In genomic region chr3:14890470-14890869, GRCh38 we compare ENCODE assay signal across 12 cellular contexts. TPM values are rescaled to one million over a fixed set of nuclear protein-coding genes. Genes with fewer than 3 reads are reported as not detected.
DNase-seq lines count a peak whose midpoint lies in the region; ATAC-seq and TF ChIP-seq lines count a peak whose summit lies in the region.
"Had no signal": no experiment of that assay in that cellular context is flagged by ENCODE, and none has a peak within 500 bp of the region (broad histone marks: within the 10 kb centered on the region; RNA-seq: fewer than 3 reads in every experiment).

No MANE protein-coding gene starts in this region.

- peak; percentile 36 for DNase-seq in GM23248
- DNase-seq in RKO (ENCODE audit: low spot score): peak; percentile 20
- DNase-seq in sciatic nerve (ENCODE audit: low spot score): no peak
- no peak for DNase-seq in tibial nerve (ENCODE audit: low spot score in 2 of 2)
- DNase-seq in stimulated activated CD4-positive, alpha-beta T cell treated with anti-CD3 and anti-CD28 coated beads, Interleukin-2, amount 100 ng/mL, for 24 hours: no peak
- no peak for DNase-seq in T-helper 9 cell
- DNase-seq: NCI-H1092, NCI-H2171 treated with DMSO at 0.1 percent for 48 hours, psoas muscle had no signal

- H3K79me2 ChIP-seq in GM23248 (ENCODE audit: insufficient read depth): no peaks in the 10 kb centered on the region

- no peak overlapping the region for H3K4me3 ChIP-seq in GM23248
- H3K4me3 ChIP-seq in tibial nerve: no peak overlapping the region
- H3K4me3 ChIP-seq: psoas muscle, SK-N-MC had no signal

- H2AFZ ChIP-seq in GM23248: no peak overlapping the region

- no peaks in the 10 kb centered on the region for H3K9me3 ChIP-seq in GM23248 (ENCODE audit: low read depth)
- H3K9me3 ChIP-seq in tibial nerve: no peaks in the 10 kb centered on the region
- H3K9me3 ChIP-seq: psoas muscle had no signal

- H3K36me3 ChIP-seq in GM23248 (ENCODE audit: low read depth) (no peaks in the 10 kb centered on the region), tibial nerve (peaks cover 0 to 4% (median 0%) of the 10 kb centered on the region in 3 donors)

- intact Hi-C loops in sciatic nerve (cut with DNase I): no loop called here

- H3F3A ChIP-seq in GM23248 (ENCODE audit: insufficient read depth): no peaks in the 10 kb centered on the region

- H3K27me3 ChIP-seq in GM23248 (replicated peaks; ENCODE audit: insufficient read depth) (peaks cover 15% of the 10 kb centered on the region), tibial nerve (no peaks in the 10 kb centered on the region)

- in situ Hi-C loops in GM23248 (cut with MboI): no loop called here

- H3K4me1 ChIP-seq in GM23248 (ENCODE audit: insufficient read depth) (no peaks in the 10 kb centered on the region), tibial nerve (peaks cover 0 to 30% (median 0%) of the 10 kb centered on the region in 4 donors)

- no peaks in the 10 kb centered on the region for H3K9me2 ChIP-seq in GM23248 (ENCODE audit: insufficient read depth)

- no peak overlapping the region for H3K27ac ChIP-seq in GM23248
- H3K27ac ChIP-seq in tibial nerve: no peak overlapping the region
- H3K27ac ChIP-seq: psoas muscle, SK-N-MC had no signal

- H4K20me1 ChIP-seq in GM23248 (ENCODE audit: insufficient read depth): no peaks in the 10 kb centered on the region

- no peak overlapping the region for H3K4me2 ChIP-seq in GM23248 (ENCODE audit: unreplicated experiment)

- 4 to 5% methylated on average over 6 of the region's 6 CpGs for WGBS in GM23248 (ENCODE audit: low coverage in 1 of 2, low lambda C conversion rate in 2 of 2, missing lambda C conversion rate in 2 of 2), 2 experiments
- WGBS in tibial nerve, 2 donors: 53 to 56% methylated on average over 6 of the region's 6 CpGs

- ATAC-seq in GM18861 (IDR thresholded peaks at IDR 0.05; ENCODE audit: unreplicated experiment) (peak; percentile 84), sciatic nerve (peak; percentile 20)
- ATAC-seq: naive thymus-derived CD8-positive, alpha-beta T cell; psoas muscle had no signal

- TF ChIP-seq CTCF in tibial nerve (IDR thresholded peaks at IDR 0.05): no peak

- no peak overlapping the region for H3K9ac ChIP-seq in GM23248

- no peak for TF ChIP-seq POLR2A in tibial nerve (IDR thresholded peaks at IDR 0.05)

- no peak for TF ChIP-seq EP300 in tibial nerve (IDR thresholded peaks at IDR 0.05)

RNA-seq across cellular contexts. Expression of gene NR2C2, which starts 56.9 kb away (rescaled TPM):
- 22.5 and 27.5 TPM in 2 replicates for total RNA-seq in GM23248 (2014; rRNA removed; shearing (Covaris generic))
- polyA plus RNA-seq in GM23248 (2016; fragmentation: Nextera tagmentation; extraction: Ambion mirVana): 7.1 and 9.6 TPM in 2 replicates
- total RNA-seq in sciatic nerve (56.6 TPM), tibial nerve (10 to 100 TPM; 34.5 to 54.3 (median 44.4) TPM)

Comparison
In these comparisons a context has a peak if more than half of its experiments do, and no peak if none do; other contexts are left out.
1. DNase-seq: peak in GM23248 (single experiment) and RKO (single experiment); none in sciatic nerve (single experiment), tibial nerve (0 of 2), stimulated activated CD4-positive, alpha-beta T cell treated with anti-CD3 and anti-CD28 coated beads, Interleukin-2, amount 100 ng/mL, for 24 hours (0 of 2) and T-helper 9 cell (single experiment).